1 cellular context compared by ENCODE assay signal in the genomic region with DNA sequence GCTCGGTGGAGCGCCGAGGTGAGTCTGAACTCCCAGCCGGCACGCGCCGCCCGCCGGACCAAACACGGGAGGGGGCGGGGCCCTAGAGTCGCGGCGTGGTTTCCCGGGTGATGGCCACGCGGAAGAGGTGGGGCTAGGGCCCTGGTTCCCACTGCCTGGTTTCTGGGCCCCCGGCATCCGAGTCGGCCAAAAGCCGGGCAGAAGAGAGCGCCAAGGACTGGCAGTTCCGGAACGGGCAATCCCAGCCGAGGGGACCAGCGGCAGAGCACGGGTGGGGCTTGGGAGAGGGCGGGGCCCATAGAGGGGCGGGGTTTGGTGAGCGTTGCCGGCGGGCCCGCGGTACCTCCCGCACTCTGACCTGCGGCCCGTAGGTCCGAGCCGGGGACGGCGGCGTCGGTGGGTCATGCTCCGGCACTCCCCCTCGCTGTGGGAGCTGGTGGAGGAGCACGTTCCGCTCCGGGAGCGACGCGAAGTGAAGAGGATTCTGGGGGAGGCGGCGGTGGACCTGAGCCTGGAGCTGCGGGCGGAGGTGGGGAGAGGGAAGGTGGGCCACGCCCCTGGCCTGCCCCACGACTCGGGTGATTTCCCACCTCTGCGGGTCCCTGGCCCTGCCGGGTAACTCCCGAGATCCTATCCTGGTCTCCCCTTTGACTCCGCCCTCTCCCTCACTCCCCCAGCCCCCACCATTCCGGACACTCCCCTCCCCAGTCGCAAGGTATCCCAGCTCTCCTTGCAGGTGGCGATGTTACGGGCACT.
TF ChIP-seq lines count a peak whose summit lies in the region.

A gene (plus strand): TSS at position 124 of the 756 bp plus-strand sequence. CDS start 280 bp downstream, at position 404.

TF ChIP-seq in H1, 55 proteins besides CTCF, POLR2A, EP300 and RAD21:
- TF ChIP-seq, protein P1, sequence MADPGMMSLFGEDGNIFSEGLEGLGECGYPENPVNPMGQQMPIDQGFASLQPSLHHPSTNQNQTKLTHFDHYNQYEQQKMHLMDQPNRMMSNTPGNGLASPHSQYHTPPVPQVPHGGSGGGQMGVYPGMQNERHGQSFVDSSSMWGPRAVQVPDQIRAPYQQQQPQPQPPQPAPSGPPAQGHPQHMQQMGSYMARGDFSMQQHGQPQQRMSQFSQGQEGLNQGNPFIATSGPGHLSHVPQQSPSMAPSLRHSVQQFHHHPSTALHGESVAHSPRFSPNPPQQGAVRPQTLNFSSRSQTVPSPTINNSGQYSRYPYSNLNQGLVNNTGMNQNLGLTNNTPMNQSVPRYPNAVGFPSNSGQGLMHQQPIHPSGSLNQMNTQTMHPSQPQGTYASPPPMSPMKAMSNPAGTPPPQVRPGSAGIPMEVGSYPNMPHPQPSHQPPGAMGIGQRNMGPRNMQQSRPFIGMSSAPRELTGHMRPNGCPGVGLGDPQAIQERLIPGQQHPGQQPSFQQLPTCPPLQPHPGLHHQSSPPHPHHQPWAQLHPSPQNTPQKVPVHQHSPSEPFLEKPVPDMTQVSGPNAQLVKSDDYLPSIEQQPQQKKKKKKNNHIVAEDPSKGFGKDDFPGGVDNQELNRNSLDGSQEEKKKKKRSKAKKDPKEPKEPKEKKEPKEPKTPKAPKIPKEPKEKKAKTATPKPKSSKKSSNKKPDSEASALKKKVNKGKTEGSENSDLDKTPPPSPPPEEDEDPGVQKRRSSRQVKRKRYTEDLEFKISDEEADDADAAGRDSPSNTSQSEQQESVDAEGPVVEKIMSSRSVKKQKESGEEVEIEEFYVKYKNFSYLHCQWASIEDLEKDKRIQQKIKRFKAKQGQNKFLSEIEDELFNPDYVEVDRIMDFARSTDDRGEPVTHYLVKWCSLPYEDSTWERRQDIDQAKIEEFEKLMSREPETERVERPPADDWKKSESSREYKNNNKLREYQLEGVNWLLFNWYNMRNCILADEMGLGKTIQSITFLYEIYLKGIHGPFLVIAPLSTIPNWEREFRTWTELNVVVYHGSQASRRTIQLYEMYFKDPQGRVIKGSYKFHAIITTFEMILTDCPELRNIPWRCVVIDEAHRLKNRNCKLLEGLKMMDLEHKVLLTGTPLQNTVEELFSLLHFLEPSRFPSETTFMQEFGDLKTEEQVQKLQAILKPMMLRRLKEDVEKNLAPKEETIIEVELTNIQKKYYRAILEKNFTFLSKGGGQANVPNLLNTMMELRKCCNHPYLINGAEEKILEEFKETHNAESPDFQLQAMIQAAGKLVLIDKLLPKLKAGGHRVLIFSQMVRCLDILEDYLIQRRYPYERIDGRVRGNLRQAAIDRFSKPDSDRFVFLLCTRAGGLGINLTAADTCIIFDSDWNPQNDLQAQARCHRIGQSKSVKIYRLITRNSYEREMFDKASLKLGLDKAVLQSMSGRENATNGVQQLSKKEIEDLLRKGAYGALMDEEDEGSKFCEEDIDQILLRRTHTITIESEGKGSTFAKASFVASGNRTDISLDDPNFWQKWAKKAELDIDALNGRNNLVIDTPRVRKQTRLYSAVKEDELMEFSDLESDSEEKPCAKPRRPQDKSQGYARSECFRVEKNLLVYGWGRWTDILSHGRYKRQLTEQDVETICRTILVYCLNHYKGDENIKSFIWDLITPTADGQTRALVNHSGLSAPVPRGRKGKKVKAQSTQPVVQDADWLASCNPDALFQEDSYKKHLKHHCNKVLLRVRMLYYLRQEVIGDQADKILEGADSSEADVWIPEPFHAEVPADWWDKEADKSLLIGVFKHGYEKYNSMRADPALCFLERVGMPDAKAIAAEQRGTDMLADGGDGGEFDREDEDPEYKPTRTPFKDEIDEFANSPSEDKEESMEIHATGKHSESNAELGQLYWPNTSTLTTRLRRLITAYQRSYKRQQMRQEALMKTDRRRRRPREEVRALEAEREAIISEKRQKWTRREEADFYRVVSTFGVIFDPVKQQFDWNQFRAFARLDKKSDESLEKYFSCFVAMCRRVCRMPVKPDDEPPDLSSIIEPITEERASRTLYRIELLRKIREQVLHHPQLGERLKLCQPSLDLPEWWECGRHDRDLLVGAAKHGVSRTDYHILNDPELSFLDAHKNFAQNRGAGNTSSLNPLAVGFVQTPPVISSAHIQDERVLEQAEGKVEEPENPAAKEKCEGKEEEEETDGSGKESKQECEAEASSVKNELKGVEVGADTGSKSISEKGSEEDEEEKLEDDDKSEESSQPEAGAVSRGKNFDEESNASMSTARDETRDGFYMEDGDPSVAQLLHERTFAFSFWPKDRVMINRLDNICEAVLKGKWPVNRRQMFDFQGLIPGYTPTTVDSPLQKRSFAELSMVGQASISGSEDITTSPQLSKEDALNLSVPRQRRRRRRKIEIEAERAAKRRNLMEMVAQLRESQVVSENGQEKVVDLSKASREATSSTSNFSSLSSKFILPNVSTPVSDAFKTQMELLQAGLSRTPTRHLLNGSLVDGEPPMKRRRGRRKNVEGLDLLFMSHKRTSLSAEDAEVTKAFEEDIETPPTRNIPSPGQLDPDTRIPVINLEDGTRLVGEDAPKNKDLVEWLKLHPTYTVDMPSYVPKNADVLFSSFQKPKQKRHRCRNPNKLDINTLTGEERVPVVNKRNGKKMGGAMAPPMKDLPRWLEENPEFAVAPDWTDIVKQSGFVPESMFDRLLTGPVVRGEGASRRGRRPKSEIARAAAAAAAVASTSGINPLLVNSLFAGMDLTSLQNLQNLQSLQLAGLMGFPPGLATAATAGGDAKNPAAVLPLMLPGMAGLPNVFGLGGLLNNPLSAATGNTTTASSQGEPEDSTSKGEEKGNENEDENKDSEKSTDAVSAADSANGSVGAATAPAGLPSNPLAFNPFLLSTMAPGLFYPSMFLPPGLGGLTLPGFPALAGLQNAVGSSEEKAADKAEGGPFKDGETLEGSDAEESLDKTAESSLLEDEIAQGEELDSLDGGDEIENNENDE (IDR thresholded peaks at IDR 0.05; ENCODE audit: insufficient replicate concordance, low read length): no peak
- peak; percentile 29 for TF ChIP-seq ASH2L (IDR thresholded peaks at IDR 0.05; ENCODE audit: low read length)
- peak; percentile 74 for TF ChIP-seq POLR2AphosphoS5 (IDR thresholded peaks at IDR 0.05; ENCODE audit: low read depth, low read length)
- no peak for TF ChIP-seq SIN3A (conservative IDR thresholded peaks at IDR 0.05 in 1 of 2, IDR thresholded peaks at IDR 0.05 in 1 of 2; ENCODE audit: low read depth in 1 of 2, low read length in 2 of 2)
- TF ChIP-seq TCF12 (IDR thresholded peaks at IDR 0.05; ENCODE audit: low read depth, low read length): no peak
- TF ChIP-seq PHF8 (conservative IDR thresholded peaks at IDR 0.05; ENCODE audit: low read depth, low read length): peak; percentile 52
- 0 out of 2 replicates have a peak, but pooled peaks have one; percentile 4 for TF ChIP-seq SP1 (IDR thresholded peaks at IDR 0.05; ENCODE audit: low read depth, low read length)
- peak; percentile 11; the same call in 1 of the 2 replicates for TF ChIP-seq TAF1 (IDR thresholded peaks at IDR 0.05; ENCODE audit: low read depth, low read length)
- TF ChIP-seq, protein P2, sequence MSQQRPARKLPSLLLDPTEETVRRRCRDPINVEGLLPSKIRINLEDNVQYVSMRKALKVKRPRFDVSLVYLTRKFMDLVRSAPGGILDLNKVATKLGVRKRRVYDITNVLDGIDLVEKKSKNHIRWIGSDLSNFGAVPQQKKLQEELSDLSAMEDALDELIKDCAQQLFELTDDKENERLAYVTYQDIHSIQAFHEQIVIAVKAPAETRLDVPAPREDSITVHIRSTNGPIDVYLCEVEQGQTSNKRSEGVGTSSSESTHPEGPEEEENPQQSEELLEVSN (IDR thresholded peaks at IDR 0.05): no peak
- TF ChIP-seq BACH1 (IDR thresholded peaks at IDR 0.05; ENCODE audit: low read length): peak; percentile 59
- TF ChIP-seq YY1 (IDR thresholded peaks at IDR 0.05; ENCODE audit: low read depth, low read length): peak; percentile 8; the same call in 1 of the 2 replicates
- TF ChIP-seq TEAD4 (IDR thresholded peaks at IDR 0.05; ENCODE audit: low read depth, low read length): no peak
- TF ChIP-seq HDAC2 (IDR thresholded peaks at IDR 0.05; ENCODE audit: borderline replicate concordance in 1 of 2, low read depth in 2 of 2, low read length in 2 of 2): peak; percentile 3 to 16; a peak in 1 of 4 replicates
- no peak for TF ChIP-seq SRF (IDR thresholded peaks at IDR 0.05; ENCODE audit: low read depth, low read length)
- TF ChIP-seq NRF1 (IDR thresholded peaks at IDR 0.05; ENCODE audit: low read depth, low read length): no peak
